ENCODE assay signal across 27 cellular contexts in genomic region chr2:51368250-51368649, GRCh38.
"Had no signal": no experiment of that assay in that cellular context is flagged by ENCODE, and none has a peak within 500 bp of the region (broad histone marks: within the 10 kb centered on the region; RNA-seq: fewer than 3 reads in every experiment).

No MANE protein-coding gene starts in this region.

- H3K9me3 ChIP-seq: esophagus squamous epithelium, ovary, stomach, thyroid gland had no signal

- H3K27ac ChIP-seq: esophagus squamous epithelium, heart right ventricle, ovary, stomach, thyroid gland had no signal

- FAIRE-seq: endometrium had no signal

- DNase-seq: cortex of kidney; effector memory CD8-positive, alpha-beta T cell; erythroblast; esophagus squamous epithelium; foreskin melanocyte; glutamatergic neuron; heart right ventricle; hypothalamus; immature natural killer cell; islet precursor cell; kidney glomerular epithelial cell; left colon; natural killer cell; occipital lobe; ovary; stimulated activated CD4-positive, alpha-beta T cell treated with anti-CD3 and anti-CD28 coated beads, Interleukin-12 subunit alpha, Interleukin-12 subunit beta, amount 100 ng/mL, for 4 hours; stimulated activated CD4-positive, alpha-beta T cell treated with anti-CD3 and anti-CD28 coated beads, Interleukin-1b, Interleukin-23, amount 100 ng/mL, for 48 hours; stimulated activated CD4-positive, alpha-beta T cell treated with anti-CD3 and anti-CD28 coated beads, Interleukin-4, amount 100 ng/mL, for 1 hour; stimulated activated naive CD4-positive, alpha-beta T cell treated with Interleukin-2 at 50 U/mL for 16 hours; stomach; thyroid gland; trophoblast cell had no signal

- ATAC-seq: effector memory CD8-positive, alpha-beta T cell; heart right ventricle; left colon; natural killer cell; sciatic nerve; stimulated activated effector memory CD8-positive, alpha-beta T cell treated with anti-CD3 and anti-CD28 coated beads, Interleukin-12 subunit alpha, Interleukin-12 subunit beta, amount 100 ng/mL, for 72 hours had no signal

- H3K4me3 ChIP-seq: esophagus squamous epithelium, heart right ventricle, lung, ovary, smooth muscle cell, stomach, thyroid gland had no signal

- H3K36me3 ChIP-seq: esophagus squamous epithelium, heart right ventricle, ovary, stomach, thyroid gland had no signal

- H3K4me1 ChIP-seq: esophagus squamous epithelium, heart right ventricle, stomach, thyroid gland had no signal

- H3K27me3 ChIP-seq: esophagus squamous epithelium, heart right ventricle, ovary, stomach, thyroid gland had no signal
